ENCODE assay signal across 18 cellular contexts in genomic region chr1:30764939-30765582, GRCh38. TPM values are rescaled to one million over a fixed set of nuclear protein-coding genes. Genes with fewer than 3 reads are reported as not detected.
A peak's percentile ranks its signal among the peaks of the same experiment; 100 is the strongest.
DNase-seq lines count a peak whose midpoint lies in the region; ATAC-seq, FAIRE-seq and TF ChIP-seq lines count a peak whose summit lies in the region.
"Had no signal": no experiment of that assay in that cellular context is flagged by ENCODE, and none has a peak within 500 bp of the region (broad histone marks: within the 10 kb centered on the region; RNA-seq: fewer than 3 reads in every experiment).

No MANE protein-coding gene starts in this region.

- peak overlapping the region; percentile 87 for H3K27ac ChIP-seq in GM12878 (ENCODE audit: control insufficient read depth, insufficient read depth)
- H3K27ac ChIP-seq: breast epithelium, right atrium auricular region had no signal

- H3K4me3 ChIP-seq in GM12878: no peak overlapping the region
- H3K4me3 ChIP-seq: breast epithelium, right atrium auricular region had no signal

- no peaks in the 10 kb centered on the region for H3K9me3 ChIP-seq in GM12878 (replicated peaks; ENCODE audit: control insufficient read depth, insufficient read depth, low read length)
- H3K9me3 ChIP-seq: breast epithelium, right atrium auricular region had no signal

- intact Hi-C loops in GM12878 (cut with micrococcal nuclease; ENCODE audit: unreplicated experiment) (loop anchor here (1.0 to 2.0 kb wide), 2 partner anchors 11 to 16 kb away; no protein-coding TSS in a partner anchor), left cardiac atrium (cut with DNase I) (no loop called here)

- no peaks in the 10 kb centered on the region for H3K36me3 ChIP-seq in GM12878 (ENCODE audit: control insufficient read depth in 2 of 2, insufficient read depth in 2 of 2, low read length in 1 of 2)
- H3K36me3 ChIP-seq: breast epithelium, right atrium auricular region had no signal

- DNase-seq in GM12891 (ENCODE audit: insufficient read length, low spot score) (no peak), GM12878 (ENCODE audit: low read depth, low spot score) (peak; percentile 90), NCI-H510A (lab: John Stamatoyannopoulos, UW) (no peak), SHP77 (lab: John Stamatoyannopoulos, UW) (no peak), glomerular visceral epithelial cell (ENCODE audit: extremely low spot score) (no peak), left cardiac atrium (no peak)
- DNase-seq: C1 segment of cervical spinal cord; effector memory CD8-positive, alpha-beta T cell; glutamatergic neuron; HCEC 1CT; NCI-H1092; NCI-H510A treated with DMSO at 0.1 percent for 48 hours had no signal

- CTCF ChIA-PET in GM12878 (lab: Yijun Ruan, JAX): interaction anchor here (0.6 to 7.0 kb wide), 8 partner anchors 9 to 46 kb away, joined by 3 to 47 read pairs (median 8); no protein-coding TSS in a partner anchor

- TF ChIP-seq EP300 in GM12878 (IDR thresholded peaks at IDR 0.05; ENCODE audit: borderline replicate concordance in 1 of 2, control insufficient read depth in 1 of 2, low read depth in 2 of 2, low read length in 2 of 2): peak; percentile 98 to 99

- RAD21 ChIA-PET in GM12878 (lab: Charles Lee; ENCODE audit: unreplicated experiment): interaction anchor here (1.7 to 17.1 kb wide), 6 partner anchors 14 to 46 kb away, joined by 4 to 462 read pairs (median 10); no protein-coding TSS in a partner anchor

- TF ChIP-seq RAD21 in GM12878 (IDR thresholded peaks at IDR 0.05; ENCODE audit: insufficient read depth, low read depth, low read length): peak; percentile 7; the same call in 1 of the 2 replicates

- TF ChIP-seq POLR2A in GM12891 (IDR thresholded peaks at IDR 0.05; ENCODE audit: low read depth, low read length) (no peak), GM12878 (IDR thresholded peaks at IDR 0.05; ENCODE audit: low read depth, low read length) (peak; percentile 41; the same call in 1 of the 2 replicates)

- H3K79me2 ChIP-seq in GM12878 (ENCODE audit: control insufficient read depth, insufficient read depth, low read length): peaks cover 33% of the 10 kb centered on the region

- TSS peak; percentile 43 for BruUV-seq in GM12878 (replicated peaks; lab: Mats Ljungman, UMichigan)

- H4K20me1 ChIP-seq in GM12878 (ENCODE audit: control insufficient read depth, insufficient read depth): no peaks in the 10 kb centered on the region

- in situ Hi-C loops in GM12878 (cut with MboI): no loop called here

- peak; percentile 75 for FAIRE-seq in GM12891 (lab: Jason Lieb, UNC)
- FAIRE-seq in GM12878 (lab: Jason Lieb, UNC): no peak

- H3K4me2 ChIP-seq in GM12878 (ENCODE audit: control insufficient read depth, insufficient read depth): peak overlapping the region; percentile 39

- peak overlapping the region; percentile 49; the same call in 1 of the 2 replicates for H2AFZ ChIP-seq in GM12878 (ENCODE audit: control insufficient read depth, low read depth, low read length)

- H3K9ac ChIP-seq in GM12878 (ENCODE audit: control insufficient read depth, insufficient read depth, low read length): peak overlapping the region; percentile 66

- ATAC-seq in GM19397 (IDR thresholded peaks at IDR 0.05; ENCODE audit: unreplicated experiment): peak; percentile 48
- ATAC-seq in HG03196 (IDR thresholded peaks at IDR 0.05; ENCODE audit: unreplicated experiment): peak; percentile 33
- peak; percentile 65 for ATAC-seq in GM12878
- ATAC-seq in left cardiac atrium: no peak

- no peaks in the 10 kb centered on the region for H3K27me3 ChIP-seq in GM12878 (replicated peaks in 1 of 2; ENCODE audit: control insufficient read depth in 2 of 2, insufficient read depth in 2 of 2, low read length in 1 of 2)
- H3K27me3 ChIP-seq: breast epithelium, right atrium auricular region had no signal

- WGBS in GM12878 (ENCODE audit: insufficient coverage, insufficient replicate concordance, low lambda C conversion rate, missing lambda C conversion rate): 13% methylated on average over 14 of the region's 18 CpGs

- TF ChIP-seq CTCF in GM12878 (IDR thresholded peaks at IDR 0.05 in 2 of 3, conservative IDR thresholded peaks at IDR 0.05 in 1 of 3; ENCODE audit: control insufficient read depth in 2 of 3, extremely low read depth in 1 of 3, insufficient read depth in 1 of 3, low read depth in 3 of 3, low read length in 3 of 3): peak in 1 of 3 experiments; percentile 21; a peak in 1 of 6 replicates

- POLR2A ChIA-PET in GM12878 (lab: Charles Lee): interaction anchor here (1.0 to 20.6 kb wide), 5 partner anchors 9 to 45 kb away, joined by 3 to 741 read pairs (median 4); no protein-coding TSS in a partner anchor

- peaks cover 76% of the 10 kb centered on the region for H3K4me1 ChIP-seq in GM12878 (ENCODE audit: control insufficient read depth, insufficient read depth, low read length)

- SMC1A ChIA-PET in GM12878 (lab: Charles Lee; ENCODE audit: uncharacterized antibody, unreplicated experiment): interaction anchor here (1.1 to 24.8 kb wide), 10 partner anchors 14 to 46 kb away, joined by 3 to 556 read pairs (median 7); partner anchors contain the start of gene MATN1

TF ChIP-seq in GM12891, 5 proteins besides CTCF, POLR2A, EP300 and RAD21:
- TF ChIP-seq PAX5 (IDR thresholded peaks at IDR 0.05; ENCODE audit: insufficient read depth, low read length, severe bottlenecking): no peak
- peak; percentile 28; the same call in 1 of the 2 replicates for TF ChIP-seq POLR2AphosphoS5 (IDR thresholded peaks at IDR 0.05; ENCODE audit: low read depth, low read length)
- peak; percentile 49; the same call in 1 of the 2 replicates for TF ChIP-seq SPI1 (IDR thresholded peaks at IDR 0.05; ENCODE audit: low read depth, low read length)
- peak; percentile 54 for TF ChIP-seq POU2F2 (IDR thresholded peaks at IDR 0.05; ENCODE audit: low read depth, low read length)
- no peak; the same call in 1 of the 2 replicates for TF ChIP-seq TAF1 (IDR thresholded peaks at IDR 0.05; ENCODE audit: low read depth, low read length)

TF ChIP-seq in GM12878, 131 proteins besides CTCF, POLR2A, EP300 and RAD21 (continues in another document):
- TF ChIP-seq IKZF2 (IDR thresholded peaks at IDR 0.05) (peak; percentile 85 to 95), SREBF1 (IDR thresholded peaks at IDR 0.05; ENCODE audit: low read length) (no peak), JUND (IDR thresholded peaks at IDR 0.05; ENCODE audit: low read depth, low read length) (peak; percentile 56; the same call in 1 of the 2 replicates), IRF3 (IDR thresholded peaks at IDR 0.05) (no peak)

RNA-seq across cellular contexts. Expression of gene LAPTM5, which starts 7.5 kb away (rescaled TPM):
- 479 TPM for polyA plus RNA-seq in GM12891 (2012; ENCODE audit: low read depth, missing spikeins)
- 345 and 349 TPM in 2 replicates for total RNA-seq in GM12878 (2013; cell fraction: nucleolus; rRNA removed)
- total RNA-seq in GM12878 (2014; rRNA removed) (360 and 370 TPM in 2 replicates), GM12878 (2014; rRNA removed; fragmentation: Illumina TruSeq; extraction: Trizol) (423 and 431 TPM in 2 replicates), GM12878 (2021) (740 and 758 TPM in 2 replicates), left cardiac atrium (10 to 100 TPM; 44.7 to 68.1 TPM)
- 582 TPM for polyA plus RNA-seq in GM12878 (2011; ENCODE audit: low read depth)
- polyA plus RNA-seq in GM12878 (2011; rRNA removed) (411 and 682 TPM in 2 replicates), GM12878 (2014; fragmentation: Illumina TruSeq; extraction: Trizol) (972 and 1,013 TPM in 2 replicates), GM12878 (2014; fragmentation: Nextera tagmentation; extraction: Ambion mirVana) (10 to 100 TPM; 24.1 to 48.8 TPM), GM12878 (2014; rRNA removed) (675 and 692 TPM in 2 replicates), GM12878 (2016; fragmentation: Nextera tagmentation; extraction: Ambion mirVana) (1,000 to 10,000 TPM in 1 of 2 experiments, 100 to 1,000 TPM in 1; 977 to 1,034 TPM)
- polyA plus RNA-seq in GM12878 (2011; cell fraction: cytosol; rRNA removed): 985 and 1,156 TPM in 2 replicates
- 492 and 615 TPM in 2 replicates for polyA plus RNA-seq in GM12878 (2011; cell fraction: nucleus; rRNA removed)
- 791 and 943 TPM in 2 replicates for polyA plus RNA-seq in GM12878 (2012)
- polyA minus RNA-seq in GM12878 (2011; rRNA and poly(A)+ RNA removed): 1,330 and 1,556 TPM in 2 replicates
- 364 and 402 TPM in 2 replicates for polyA minus RNA-seq in GM12878 (2011; cell fraction: cytosol; rRNA and poly(A)+ RNA removed)
- polyA minus RNA-seq in GM12878 (2011; cell fraction: nucleus; rRNA and poly(A)+ RNA removed): 131 and 171 TPM in 2 replicates

RNA-seq across cellular contexts. Expression of gene MATN1, which starts 41.7 kb away (rescaled TPM):
- polyA plus RNA-seq in GM12891 (2012; ENCODE audit: low read depth, missing spikeins): 0.65 TPM
- total RNA-seq in GM12878 (2013; cell fraction: nucleolus; rRNA removed): 0.51 and 1.9 TPM in 2 replicates
- total RNA-seq in GM12878 (2014; rRNA removed) (0.11 and 0.27 TPM in 2 replicates), GM12878 (2014; rRNA removed; fragmentation: Illumina TruSeq; extraction: Trizol) (0.04 TPM in 1 of 2 replicates, not detected in the other), GM12878 (2021) (0.21 and 0.24 TPM in 2 replicates), left cardiac atrium (not detected)
- 0.31 TPM for polyA plus RNA-seq in GM12878 (2011; ENCODE audit: low read depth)
- polyA plus RNA-seq in GM12878 (2011; rRNA removed) (0.36 and 0.50 TPM in 2 replicates), GM12878 (2014; fragmentation: Illumina TruSeq; extraction: Trizol) (0.07 and 0.11 TPM in 2 replicates), GM12878 (2014; fragmentation: Nextera tagmentation; extraction: Ambion mirVana) (under 1 TPM in 1 of 2 experiments, not detected in 1; 0.07 TPM), GM12878 (2014; rRNA removed) (0.10 and 0.46 TPM in 2 replicates), GM12878 (2016; fragmentation: Nextera tagmentation; extraction: Ambion mirVana) (under 1 TPM; 0.09 to 0.44 TPM)
- polyA plus RNA-seq in GM12878 (2011; cell fraction: cytosol; rRNA removed): 0.67 and 0.77 TPM in 2 replicates
- polyA plus RNA-seq in GM12878 (2011; cell fraction: nucleus; rRNA removed): 1.5 and 2.1 TPM in 2 replicates
- 0.48 and 0.60 TPM in 2 replicates for polyA plus RNA-seq in GM12878 (2012)
- 0.22 and 0.72 TPM in 2 replicates for polyA minus RNA-seq in GM12878 (2011; rRNA and poly(A)+ RNA removed)
- polyA minus RNA-seq in GM12878 (2011; cell fraction: cytosol; rRNA and poly(A)+ RNA removed): not detected in 2 replicates
- 0.67 and 1.3 TPM in 2 replicates for polyA minus RNA-seq in GM12878 (2011; cell fraction: nucleus; rRNA and poly(A)+ RNA removed)
- total RNA-seq: breast epithelium, myocyte, right atrium auricular region, subcutaneous adipose tissue had no signal

Comparison
In these comparisons a context has a peak if more than half of its experiments do, and no peak if none do; other contexts are left out.
1. ATAC-seq: peak in GM19397 (single experiment), HG03196 (single experiment) and GM12878 (single experiment); none in left cardiac atrium (0 of 2).
2. RNA of gene LAPTM5, which starts 7.5 kb away (total RNA-seq): 345 to 758 TPM in GM12878; 44.7 to 68.1 TPM in left cardiac atrium; every median in the first group is over 4 times any median in the second.